In genomic region chr22:44719586-44720368, GRCh38 we compare ENCODE assay signal across 17 cellular contexts. TPM values are rescaled to one million over a fixed set of nuclear protein-coding genes. Genes with fewer than 3 reads are reported as not detected.
DNase-seq lines count a peak whose midpoint lies in the region; ATAC-seq and TF ChIP-seq lines count a peak whose summit lies in the region.
"Had no signal": no experiment of that assay in that cellular context is flagged by ENCODE, and none has a peak within 500 bp of the region (broad histone marks: within the 10 kb centered on the region; RNA-seq: fewer than 3 reads in every experiment).

No MANE protein-coding gene starts in this region.

- H3K9me3 ChIP-seq in BLaER1 (no peaks in the 10 kb centered on the region), adipocyte (ENCODE audit: control insufficient read depth, low read length) (no peaks in the 10 kb centered on the region), mucosa of descending colon (no peaks in the 10 kb centered on the region), vagina (no peaks in the 10 kb centered on the region)
- H3K9me3 ChIP-seq: ovary had no signal

- H3K4me2 ChIP-seq in BLaER1: peak overlapping the region; percentile 98
- H3K4me2 ChIP-seq: smooth muscle cell had no signal

- no peak for TF ChIP-seq POLR2A in vagina (IDR thresholded peaks at IDR 0.05)

- peak; percentile 77 for ATAC-seq in mucosa of descending colon
- ATAC-seq: activated naive CD4-positive, alpha-beta T cell treated with anti-CD3 and anti-CD28 coated beads, Interleukin-2, amount 50 U/mL, for 72 hours had no signal

- no peak overlapping the region; the same call in 1 of the 2 replicates for H3K4me3 ChIP-seq in BLaER1
- no peak overlapping the region for H3K4me3 ChIP-seq in adipocyte (ENCODE audit: low read length)
- no peak overlapping the region for H3K4me3 ChIP-seq in mucosa of descending colon
- H3K4me3 ChIP-seq in vagina: no peak overlapping the region
- H3K4me3 ChIP-seq: ovary, smooth muscle cell had no signal

- H3K27me3 ChIP-seq in BLaER1 (no peaks in the 10 kb centered on the region), adipocyte (replicated peaks; ENCODE audit: control insufficient read depth, insufficient read depth, low read length) (no peaks in the 10 kb centered on the region), vagina (no peaks in the 10 kb centered on the region)
- H3K27me3 ChIP-seq: ovary had no signal

- peaks cover 66% of the 10 kb centered on the region for H4K20me1 ChIP-seq in BLaER1

- H3K27ac ChIP-seq in BLaER1 (peak overlapping the region; percentile 39; the same call in 1 of the 2 replicates), vagina (no peak overlapping the region)
- H3K27ac ChIP-seq: ovary had no signal

- H3K36me3 ChIP-seq in BLaER1 (peaks cover 73% of the 10 kb centered on the region), adipocyte (ENCODE audit: control insufficient read depth, insufficient read depth, low read length, severe bottlenecking) (peaks cover 37% of the 10 kb centered on the region), mucosa of descending colon (ENCODE audit: low read depth) (no peaks in the 10 kb centered on the region), vagina (peaks cover 0 to 4% of the 10 kb centered on the region in 2 donors)
- H3K36me3 ChIP-seq: ovary had no signal

- TF ChIP-seq CTCF in mucosa of descending colon (IDR thresholded peaks at IDR 0.05) (no peak), vagina (IDR thresholded peaks at IDR 0.05) (no peak)

- H3K9ac ChIP-seq in BLaER1 (peak overlapping the region; percentile 29; the same call in 1 of the 2 replicates), adipocyte (ENCODE audit: low read length) (no peak overlapping the region)

- peaks cover 85% of the 10 kb centered on the region for H3K4me1 ChIP-seq in BLaER1
- no peaks in the 10 kb centered on the region for H3K4me1 ChIP-seq in adipocyte (ENCODE audit: control insufficient read depth, insufficient read depth, low read length)
- H3K4me1 ChIP-seq in mucosa of descending colon (ENCODE audit: low read depth): peaks cover 8% of the 10 kb centered on the region
- H3K4me1 ChIP-seq in vagina: no peaks in the 10 kb centered on the region

- intact Hi-C loops in mucosa of descending colon (cut with DNase I, micrococcal nuclease): no loop called here
- intact Hi-C loops in vagina (cut with DNase I): no loop called here

- DNase-seq in DMS153 treated with DMSO at 0.1 percent for 48 hours (lab: John Stamatoyannopoulos, UW; ENCODE audit: unreplicated experiment): peak; percentile 55
- DNase-seq in DMS153 (lab: John Stamatoyannopoulos, UW): no peak
- peak; percentile 19 for DNase-seq in adipocyte (ENCODE audit: low read depth)
- DNase-seq in mucosa of descending colon: peak; percentile 70 to 80 (median 74)
- no peak for DNase-seq in effector CD8-positive, alpha-beta T cell (lab: John Stamatoyannopoulos, UW)
- DNase-seq in vagina (ENCODE audit: extremely low spot score in 2 of 2): no peak
- DNase-seq in ureter (ENCODE audit: low spot score): no peak
- DNase-seq: 8988T; activated T-cell treated with anti-CD3 and anti-CD28 coated beads for 4 hours; effector CD4-positive, alpha-beta T cell; kidney glomerular epithelial cell; NCI-H2081 had no signal

RNA-seq across cellular contexts. Expression of gene PRR5, which starts 17.8 kb away (rescaled TPM):
- total RNA-seq in mucosa of descending colon: 10 to 100 TPM; 21.8 to 46.2 (median 35.1) TPM
- 36.8 TPM for total RNA-seq in vagina
- 27.6 TPM for total RNA-seq in ureter

RNA-seq across cellular contexts. Expression of gene ARHGAP8, which starts 32.6 kb away (rescaled TPM):
- total RNA-seq in mucosa of descending colon (10 to 100 TPM; 25.0 to 74.6 (median 43.7) TPM), vagina (9.3 TPM), ureter (33.7 TPM)
- total RNA-seq: OCI-LY7 had no signal

Comparison
In these comparisons a context has a peak if more than half of its experiments do, and no peak if none do; other contexts are left out.
1. DNase-seq: peak in DMS153 treated with DMSO at 0.1 percent for 48 hours (single experiment), adipocyte (single experiment) and mucosa of descending colon (3 of 3); none in DMS153 (single experiment), effector CD8-positive, alpha-beta T cell (single experiment), vagina (0 of 2) and ureter (single experiment).